In the genomic region with DNA sequence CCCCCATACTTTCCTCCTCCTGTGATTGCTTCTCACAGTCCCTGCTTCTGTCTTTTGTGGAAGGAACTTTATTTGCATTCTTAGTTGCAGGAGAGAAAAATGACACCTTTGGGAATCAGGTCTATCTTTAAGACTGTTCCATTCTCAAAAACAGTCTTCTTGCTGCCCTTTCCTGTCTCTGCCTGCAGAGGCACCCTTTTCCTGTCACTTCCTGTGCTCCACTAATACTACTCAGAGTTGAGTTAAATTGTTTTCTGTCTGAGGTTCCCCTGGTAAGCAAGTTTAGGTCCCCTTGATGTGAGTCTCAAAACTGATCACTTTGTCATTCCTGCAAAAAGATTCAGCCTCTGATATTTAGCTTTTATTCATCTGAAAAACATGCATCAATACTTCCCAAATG, we compare ENCODE assay signal across 10 cellular contexts.
DNase-seq lines count a peak whose midpoint lies in the region; ATAC-seq and TF ChIP-seq lines count a peak whose summit lies in the region.
"Had no signal": no experiment of that assay in that cellular context is flagged by ENCODE, and none has a peak within 500 bp of the region (broad histone marks: within the 10 kb centered on the region; RNA-seq: fewer than 3 reads in every experiment).

No MANE protein-coding gene starts in this region.

- no peak overlapping the region for H3K4me3 ChIP-seq in GM06990 (replicated peaks; ENCODE audit: low read depth, low read length)
- H3K4me3 ChIP-seq in Loucy (ENCODE audit: low read length, poor library complexity, severe bottlenecking): peak overlapping the region; percentile 34
- H3K4me3 ChIP-seq in upper lobe of left lung: no peak overlapping the region
- H3K4me3 ChIP-seq: SJCRH30 had no signal

- peaks cover 40% of the 10 kb centered on the region for H3K4me1 ChIP-seq in Loucy (ENCODE audit: insufficient read depth, low read length, poor library complexity, severe bottlenecking)
- no peaks in the 10 kb centered on the region for H3K4me1 ChIP-seq in upper lobe of left lung
- H3K4me1 ChIP-seq: SJCRH30 had no signal

- no peaks in the 10 kb centered on the region for H3K9me3 ChIP-seq in Loucy (ENCODE audit: insufficient read depth, low read depth, low read length)
- no peaks in the 10 kb centered on the region for H3K9me3 ChIP-seq in upper lobe of left lung
- H3K9me3 ChIP-seq: SJCRH30 had no signal

- no peak for TF ChIP-seq EP300 in upper lobe of left lung (IDR thresholded peaks at IDR 0.05)

- H3K4me2 ChIP-seq in Loucy (ENCODE audit: low read depth, low read length, poor library complexity, severe bottlenecking): peak overlapping the region; percentile 62

- H3K79me2 ChIP-seq in Loucy (ENCODE audit: insufficient read depth, low read length): no peaks in the 10 kb centered on the region

- DNase-seq in GM06990 (ENCODE audit: extremely low read depth, insufficient read length) (no peak), GM20000 (ENCODE audit: low spot score) (peak; percentile 9), iPS-NIHi7 (ENCODE audit: extremely low spot score) (peak; percentile 19), upper lobe of left lung (no peak), NCI-H1436 treated with DMSO at 0.1 percent for 48 hours (lab: John Stamatoyannopoulos, UW) (no peak)
- DNase-seq: SJCRH30 had no signal

- H4K20me1 ChIP-seq in Loucy (ENCODE audit: insufficient read depth, low read length, poor library complexity, severe bottlenecking): no peaks in the 10 kb centered on the region

- no peaks in the 10 kb centered on the region for H3K36me3 ChIP-seq in GM06990 (ENCODE audit: control insufficient read depth, insufficient read depth, low read length)
- H3K36me3 ChIP-seq in Loucy (ENCODE audit: insufficient read depth, low read length): peaks cover 8% of the 10 kb centered on the region; the same call in 1 of the 2 replicates
- H3K36me3 ChIP-seq in upper lobe of left lung: no peaks in the 10 kb centered on the region
- H3K36me3 ChIP-seq: SJCRH30 had no signal

- no peaks in the 10 kb centered on the region for H3K9me2 ChIP-seq in Loucy (replicated peaks; ENCODE audit: low read depth, low read length)

- no peak overlapping the region for H2AFZ ChIP-seq in Loucy (ENCODE audit: low read length)

- H3K27ac ChIP-seq in upper lobe of left lung: no peak overlapping the region
- H3K27ac ChIP-seq: SJCRH30 had no signal

- TF ChIP-seq CTCF in GM06990 (IDR thresholded peaks at IDR 0.05; ENCODE audit: insufficient read depth, low read length, poor library complexity, severe bottlenecking): peak; percentile 55
- peak; percentile 31 for TF ChIP-seq CTCF in GM20000 (IDR thresholded peaks at IDR 0.05; ENCODE audit: extremely low read depth, missing control alignments)
- peak; percentile 79 for TF ChIP-seq CTCF in Loucy (conservative IDR thresholded peaks at IDR 0.05; ENCODE audit: low read length)
- peak in 1 of 6 experiments; percentile 17 for TF ChIP-seq CTCF in upper lobe of left lung (IDR thresholded peaks at IDR 0.05)

- peak overlapping the region; percentile 40 for H3K9ac ChIP-seq in Loucy (ENCODE audit: low read depth, low read length, poor library complexity, severe bottlenecking)

- no peaks in the 10 kb centered on the region for H3F3A ChIP-seq in Loucy (ENCODE audit: low read depth)

- H3K27me3 ChIP-seq in GM06990 (replicated peaks; ENCODE audit: control insufficient read depth, insufficient read depth, low read length) (no peaks in the 10 kb centered on the region), Loucy (ENCODE audit: insufficient read depth, low read length, poor library complexity, severe bottlenecking) (no peaks in the 10 kb centered on the region), upper lobe of left lung (no peaks in the 10 kb centered on the region)
- H3K27me3 ChIP-seq: SJCRH30 had no signal

- TF ChIP-seq POLR2A in upper lobe of left lung (IDR thresholded peaks at IDR 0.05): no peak

- no peak for ATAC-seq in GM21515 (IDR thresholded peaks at IDR 0.05; ENCODE audit: unreplicated experiment)
- no peak for ATAC-seq in upper lobe of left lung (ENCODE audit: low FRiP score in 2 of 2)
- no peak for ATAC-seq in GM19467 (IDR thresholded peaks at IDR 0.05; ENCODE audit: unreplicated experiment)
- ATAC-seq: stimulated activated memory B cell treated with anti-CD40 and anti-IgM and Interleukin-4, amounts not matched to agents 10 μg/mL and 1 μg/mL and 100 μg/mL, for 72 hours had no signal

Comparison
In these comparisons a context has a peak if more than half of its experiments do, and no peak if none do; other contexts are left out.
1. DNase-seq: peak in GM20000 (single experiment) and iPS-NIHi7 (single experiment); none in GM06990 (single experiment), upper lobe of left lung (0 of 2) and NCI-H1436 treated with DMSO at 0.1 percent for 48 hours (single experiment).